2 cellular contexts compared by ENCODE assay signal in genomic region chr5:132463808-132464154, GRCh38.
TF ChIP-seq lines count a peak whose summit lies in the region.

No MANE protein-coding gene starts in this region.

TF ChIP-seq in SK-N-SH, 30 proteins besides CTCF, POLR2A, EP300 and RAD21 (continued from another document):
- no peak for TF ChIP-seq USF2 (IDR thresholded peaks at IDR 0.05; ENCODE audit: borderline replicate concordance, low read depth, low read length)
- no peak for TF ChIP-seq TAF1 (IDR thresholded peaks at IDR 0.05; ENCODE audit: borderline replicate concordance, low read depth, low read length)
- TF ChIP-seq POLR2AphosphoS5 (IDR thresholded peaks at IDR 0.05; ENCODE audit: low read depth, low read length): no peak
- TF ChIP-seq NRF1 (IDR thresholded peaks at IDR 0.05; ENCODE audit: low read depth, low read length): no peak
- TF ChIP-seq JUND (IDR thresholded peaks at IDR 0.05): no peak
- TF ChIP-seq RCOR1 (IDR thresholded peaks at IDR 0.05; ENCODE audit: low read length): no peak
- no peak for TF ChIP-seq FOXJ3 (CRISPR knock-in tag; IDR thresholded peaks at IDR 0.05)
- no peak for TF ChIP-seq SMC3 (IDR thresholded peaks at IDR 0.05; ENCODE audit: low read depth, low read length)
- no peak for TF ChIP-seq FOSL2 (IDR thresholded peaks at IDR 0.05; ENCODE audit: borderline replicate concordance, low read depth)

TF ChIP-seq in SK-N-SH treated with all-trans-retinoic acid at 6 μM for 48 hours, 23 proteins besides CTCF, POLR2A, EP300 and RAD21 (continued from another document):
- no peak for TF ChIP-seq POU6F1 (CRISPR knock-in tag; IDR thresholded peaks at IDR 0.05; ENCODE audit: borderline replicate concordance, low read depth)
